Comparison of ENCODE assay signal across 7 cellular contexts in genomic region chr11:6607190-6607635, GRCh38. TPM values are rescaled to one million over a fixed set of nuclear protein-coding genes. Genes with fewer than 3 reads are reported as not detected.
DNase-seq lines count a peak whose midpoint lies in the region; ATAC-seq and TF ChIP-seq lines count a peak whose summit lies in the region.

No MANE protein-coding gene starts in this region.

- peaks cover 14 to 75% (median 67%) of the 10 kb centered on the region in 5 donors for H3K4me1 ChIP-seq in subcutaneous abdominal adipose tissue (ENCODE audit: control insufficient read depth in 5 of 5, insufficient read depth in 5 of 5, low read length in 5 of 5)

- H3K36me3 ChIP-seq in subcutaneous abdominal adipose tissue (ENCODE audit: control insufficient read depth in 5 of 5, insufficient read depth in 5 of 5, low read length in 5 of 5): peaks cover 5 to 39% (median 36%) of the 10 kb centered on the region in 5 donors

- POLR2A ChIA-PET in activated B cell treated with CpG ODN at 0.5 μM for 24 hours (lab: Charles Lee): interaction anchor here (0.8 to 3.2 kb wide), 5 partner anchors 11 to 126 kb away, joined by 3 to 32 read pairs (median 4); partner anchors contain the start of genes ARFIP2, MRPL17, TIMM10B and TPP1

- H3K4me1 Mint-ChIP-seq in IgD-negative memory B cell (peaks cover 18 to 27% (median 25%) of the 10 kb centered on the region in 3 donors), activated B cell treated with CpG ODN at 0.5 μM for 24 hours (peaks cover 22% of the 10 kb centered on the region)

- DNase-seq in activated B cell treated with CpG ODN at 0.5 μM for 24 hours (no peak), islet precursor cell (peak; percentile 38)
- DNase-seq in stimulated activated naive CD4-positive, alpha-beta T cell (lab: John Stamatoyannopoulos, UW): no peak
- no peak for DNase-seq in stimulated activated naive CD4-positive, alpha-beta T cell treated with Interleukin-2 at 50 U/mL for 16 hours (lab: John Stamatoyannopoulos, UW)

- H3K27me3 ChIP-seq in subcutaneous abdominal adipose tissue (ENCODE audit: control insufficient read depth in 5 of 5, insufficient read depth in 4 of 5, low read length in 5 of 5): no peaks in the 10 kb centered on the region

- CTCF ChIA-PET in activated B cell treated with CpG ODN at 0.5 μM for 24 hours (lab: Charles Lee): interaction anchor here (0.9 to 2.1 kb wide), 4 partner anchors 12 to 76 kb away, joined by 3 to 8 read pairs (median 6); partner anchors contain the start of genes MRPL17 and TPP1

- H3K4me3 Mint-ChIP-seq in IgD-negative memory B cell: peak overlapping the region in 3 of 4 donors; percentile 21 to 77 (median 60)
- H3K4me3 Mint-ChIP-seq in activated B cell treated with CpG ODN at 0.5 μM for 24 hours: peak overlapping the region; percentile 30

- peak overlapping the region in 4 of 5 donors; percentile 21 to 73 (median 35) for H3K9ac ChIP-seq in subcutaneous abdominal adipose tissue (ENCODE audit: low read length in 5 of 5)

- peak overlapping the region; percentile 98 for H3K27ac ChIP-seq in subcutaneous abdominal adipose tissue (ENCODE audit: low read depth, low read length)

- H3K9me3 ChIP-seq in subcutaneous abdominal adipose tissue (ENCODE audit: control insufficient read depth in 5 of 5, low read length in 5 of 5): no peaks in the 10 kb centered on the region

- H3K27me3 Mint-ChIP-seq in IgD-negative memory B cell (no peaks in the 10 kb centered on the region), activated B cell treated with CpG ODN at 0.5 μM for 24 hours (no peaks in the 10 kb centered on the region)

- peak overlapping the region in 4 of 5 donors; percentile 26 to 42 (median 40) for H3K4me3 ChIP-seq in subcutaneous abdominal adipose tissue (ENCODE audit: low read depth in 1 of 5, low read length in 5 of 5)

- intact Hi-C loops in activated B cell treated with CpG ODN at 0.5 μM for 24 hours (cut with micrococcal nuclease): loop anchor here (2.0 kb wide), 1 partner anchor 20 kb away; no protein-coding TSS in a partner anchor

- H3K36me3 Mint-ChIP-seq in IgD-negative memory B cell: peaks cover 3% of the 10 kb centered on the region
- H3K36me3 Mint-ChIP-seq in activated B cell treated with CpG ODN at 0.5 μM for 24 hours (ENCODE audit: low read depth): peaks cover 45% of the 10 kb centered on the region

- H3K27ac Mint-ChIP-seq in IgD-negative memory B cell (peak overlapping the region in 2 of 3 donors; percentile 29 to 86), activated B cell treated with CpG ODN at 0.5 μM for 24 hours (no peak overlapping the region)

- no peaks in the 10 kb centered on the region for H3K9me3 Mint-ChIP-seq in IgD-negative memory B cell
- H3K9me3 Mint-ChIP-seq in activated B cell treated with CpG ODN at 0.5 μM for 24 hours: no peaks in the 10 kb centered on the region

- no peak for ATAC-seq in activated B cell treated with CpG ODN at 0.5 μM for 24 hours (ENCODE audit: low read depth)
- no peak for ATAC-seq in HG02884 (IDR thresholded peaks at IDR 0.05; ENCODE audit: unreplicated experiment)

- no peak for TF ChIP-seq CTCF in activated B cell treated with CpG ODN at 0.5 μM for 24 hours (IDR thresholded peaks at IDR 0.05)

RNA-seq across cellular contexts. Expression of gene ILK, which starts 3.6 kb away (rescaled TPM):
- 80.5 TPM for polyA plus RNA-seq in IgD-negative memory B cell
- total RNA-seq in activated B cell treated with CpG ODN at 0.5 μM for 24 hours: 113 and 128 TPM in 2 replicates

RNA-seq across cellular contexts. Expression of gene RRP8, which starts 3.8 kb away (rescaled TPM):
- polyA plus RNA-seq in IgD-negative memory B cell: 26.6 TPM
- 29.1 and 30.5 TPM in 2 replicates for total RNA-seq in activated B cell treated with CpG ODN at 0.5 μM for 24 hours

RNA-seq across cellular contexts. Expression of gene TAF10, which starts 4.8 kb away (rescaled TPM):
- 256 TPM for polyA plus RNA-seq in IgD-negative memory B cell
- 149 and 154 TPM in 2 replicates for total RNA-seq in activated B cell treated with CpG ODN at 0.5 μM for 24 hours

RNA-seq across cellular contexts. Expression of gene TPP1, which starts 12.0 kb away (rescaled TPM):
- polyA plus RNA-seq in IgD-negative memory B cell: 163 TPM
- 98.2 and 123 TPM in 2 replicates for total RNA-seq in activated B cell treated with CpG ODN at 0.5 μM for 24 hours

RNA-seq across cellular contexts. Expression of gene DCHS1, which starts 48.4 kb away (rescaled TPM):
- 0.06 TPM for polyA plus RNA-seq in IgD-negative memory B cell
- total RNA-seq in activated B cell treated with CpG ODN at 0.5 μM for 24 hours: 0.17 and 0.22 TPM in 2 replicates
